In the genomic region with DNA sequence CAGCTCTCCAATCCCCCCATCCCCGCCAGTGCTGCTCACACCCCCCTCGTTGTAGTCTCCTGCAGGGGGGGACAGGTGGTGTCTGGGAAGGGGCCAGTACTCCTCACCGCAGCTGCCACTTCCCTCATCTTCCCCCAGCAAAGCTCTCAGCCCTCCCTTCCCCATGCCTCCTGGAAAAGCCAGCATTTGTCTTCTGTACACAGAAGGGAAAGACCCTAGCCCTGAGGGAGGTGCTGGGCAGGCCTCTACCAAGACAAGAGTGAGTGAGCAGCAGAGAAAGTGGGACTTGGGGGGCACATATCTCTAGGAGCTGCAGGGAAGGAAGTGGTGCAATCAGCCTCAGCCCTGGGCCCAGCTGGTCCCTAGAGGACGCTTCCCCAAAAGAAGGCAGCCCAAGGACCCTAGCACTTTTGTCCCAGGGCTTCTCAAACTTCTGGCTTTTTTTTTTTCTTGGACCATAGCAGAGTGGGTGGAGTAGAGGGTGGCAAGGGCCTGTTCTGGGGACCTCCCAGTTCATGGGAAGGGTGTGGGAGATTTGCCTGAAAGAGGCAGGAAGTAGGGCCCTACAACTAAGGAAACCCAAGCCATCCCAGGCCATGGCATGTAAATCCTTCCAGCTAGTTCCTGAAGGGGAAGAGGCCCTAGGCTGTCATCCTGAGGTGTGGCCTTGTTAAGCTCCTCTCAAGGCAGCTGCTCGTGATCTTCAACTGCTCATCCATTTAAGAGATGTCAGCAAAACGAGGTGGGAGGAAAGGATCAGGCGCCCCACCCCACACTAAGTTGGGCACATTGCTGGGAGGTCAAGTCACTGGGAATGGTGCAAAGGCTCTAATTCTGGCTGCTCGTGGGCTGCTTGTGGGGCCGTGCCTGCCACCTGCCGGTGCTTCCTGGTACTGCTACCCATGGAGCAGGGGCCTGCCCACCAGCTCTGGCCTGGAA, we compare ENCODE assay signal across 8 cellular contexts. TPM values are rescaled to one million over a fixed set of nuclear protein-coding genes. Genes with fewer than 3 reads are reported as not detected.
DNase-seq lines count a peak whose midpoint lies in the region; TF ChIP-seq lines count a peak whose summit lies in the region.

No MANE protein-coding gene starts in this region.

- H3K4me3 ChIP-seq in WERI-Rb-1 (ENCODE audit: low read depth, low read length) (no peak overlapping the region), breast epithelium (no peak overlapping the region)

- no peaks in the 10 kb centered on the region for H3K27me3 ChIP-seq in WERI-Rb-1 (ENCODE audit: insufficient read depth, low read depth, severe bottlenecking)
- no peaks in the 10 kb centered on the region for H3K27me3 ChIP-seq in breast epithelium

- H3K27ac ChIP-seq in WERI-Rb-1 (peak overlapping the region; percentile 61), breast epithelium (peak overlapping the region; percentile 94 to 99)

- H3K4me1 ChIP-seq in breast epithelium: peaks cover 15 to 37% of the 10 kb centered on the region in 2 donors

- DNase-seq in NCI-H2196 (lab: John Stamatoyannopoulos, UW; ENCODE audit: unreplicated experiment) (peak; percentile 59), NCI-H2196 treated with DMSO at 0.1 percent for 48 hours (lab: John Stamatoyannopoulos, UW; ENCODE audit: unreplicated experiment) (no peak), NCI-H1092 treated with DMSO at 0.1 percent for 48 hours (lab: John Stamatoyannopoulos, UW) (peak; percentile 56), WERI-Rb-1 (peak; percentile 77), breast epithelium (ENCODE audit: low spot score in 2 of 2) (peak; percentile 65 to 77), islet precursor cell (peak; percentile 88), putamen (ENCODE audit: low spot score) (no peak)
- DNase-seq in stimulated activated CD4-positive, alpha-beta T cell treated with anti-CD3 and anti-CD28 coated beads, Interleukin-12 subunit alpha, Interleukin-12 subunit beta, amount 100 ng/mL, for 4 hours: peak; percentile 83

- peaks cover 37% of the 10 kb centered on the region for H3K36me3 ChIP-seq in WERI-Rb-1
- H3K36me3 ChIP-seq in breast epithelium: peaks cover 9% of the 10 kb centered on the region

- H3K9me3 ChIP-seq in WERI-Rb-1 (ENCODE audit: severe bottlenecking) (no peaks in the 10 kb centered on the region), breast epithelium (no peaks in the 10 kb centered on the region)

- intact Hi-C loops in breast epithelium (cut with DNase I; ENCODE audit: low total_unique reads): no loop called here

- no peak for TF ChIP-seq POLR2A in breast epithelium (IDR thresholded peaks at IDR 0.05)

- TF ChIP-seq CTCF in WERI-Rb-1 (IDR thresholded peaks at IDR 0.05; ENCODE audit: low read depth, low read length) (peak; percentile 93), breast epithelium (IDR thresholded peaks at IDR 0.05) (peak; percentile 97 to 98 (median 98))

RNA-seq across cellular contexts. Expression of gene ZC3H12A, which starts 12.6 kb away (rescaled TPM):
- 10 to 100 TPM in 2 of 3 donors, 1 to 10 TPM in 1; 5.8 to 82.8 (median 76.7) TPM for total RNA-seq in breast epithelium

RNA-seq across cellular contexts. Expression of gene MEAF6, which starts 27.6 kb away (rescaled TPM):
- 100 to 1,000 TPM in 1 of 3 donors, 10 to 100 TPM in 2; 78.2 to 140 (median 87.2) TPM for total RNA-seq in breast epithelium

Comparison
In these comparisons a context has a peak if more than half of its experiments do, and no peak if none do; other contexts are left out.
1. DNase-seq: peak in NCI-H2196 (single experiment), NCI-H1092 treated with DMSO at 0.1 percent for 48 hours (single experiment), WERI-Rb-1 (single experiment), breast epithelium (2 of 2), islet precursor cell (single experiment) and stimulated activated CD4-positive, alpha-beta T cell treated with anti-CD3 and anti-CD28 coated beads, Interleukin-12 subunit alpha, Interleukin-12 subunit beta, amount 100 ng/mL, for 4 hours (single experiment); none in NCI-H2196 treated with DMSO at 0.1 percent for 48 hours (single experiment) and putamen (single experiment).